Comparison of ENCODE assay signal across 23 cellular contexts in genomic region chr6:151101811-151102694, GRCh38.
DNase-seq lines count a peak whose midpoint lies in the region; ATAC-seq and TF ChIP-seq lines count a peak whose summit lies in the region.
"Had no signal": no experiment of that assay in that cellular context is flagged by ENCODE, and none has a peak within 500 bp of the region (broad histone marks: within the 10 kb centered on the region; RNA-seq: fewer than 3 reads in every experiment).

No MANE protein-coding gene starts in this region.

- CTCF ChIA-PET in activated CD8-positive, alpha-beta T cell treated with anti-CD3 and anti-CD28 coated beads for 36 hours (lab: Charles Lee): interaction anchor here (1.2 kb wide), 1 partner anchor 222 kb away, joined by 5 read pairs; no protein-coding TSS in a partner anchor

- H3K27ac ChIP-seq in heart left ventricle: peak overlapping the region in 10 of 12 donors; percentile 4 to 69 (median 26)
- peak overlapping the region; percentile 20 to 70 (median 56) for H3K27ac ChIP-seq in esophagus muscularis mucosa (replicated peaks in 1 of 4)
- H3K27ac ChIP-seq in ovary: peak overlapping the region; percentile 33 to 67
- peak overlapping the region; percentile 33 for H3K27ac ChIP-seq in vagina
- H3K27ac ChIP-seq: A549, BLaER1, foreskin keratinocyte had no signal

- no peak overlapping the region for H3K27ac Mint-ChIP-seq in activated CD8-positive, alpha-beta T cell treated with anti-CD3 and anti-CD28 coated beads for 36 hours

- H3K27me3 ChIP-seq in heart left ventricle (no peaks in the 10 kb centered on the region), esophagus muscularis mucosa (no peaks in the 10 kb centered on the region), ovary (no peaks in the 10 kb centered on the region), vagina (no peaks in the 10 kb centered on the region)
- H3K27me3 ChIP-seq: BLaER1, foreskin keratinocyte had no signal

- no peak for TF ChIP-seq CTCF in heart left ventricle (IDR thresholded peaks at IDR 0.05)
- TF ChIP-seq CTCF in esophagus muscularis mucosa (IDR thresholded peaks at IDR 0.05): no peak
- TF ChIP-seq CTCF in ovary (IDR thresholded peaks at IDR 0.05): no peak
- no peak for TF ChIP-seq CTCF in vagina (IDR thresholded peaks at IDR 0.05)
- TF ChIP-seq CTCF in activated CD8-positive, alpha-beta T cell treated with anti-CD3 and anti-CD28 coated beads for 36 hours (IDR thresholded peaks at IDR 0.05): no peak

- no peaks in the 10 kb centered on the region for H3K27me3 Mint-ChIP-seq in activated CD8-positive, alpha-beta T cell treated with anti-CD3 and anti-CD28 coated beads for 36 hours

- no peak overlapping the region for H3K4me3 ChIP-seq in heart left ventricle
- no peak overlapping the region for H3K4me3 ChIP-seq in esophagus muscularis mucosa
- no peak overlapping the region for H3K4me3 ChIP-seq in ovary
- H3K4me3 ChIP-seq in vagina: no peak overlapping the region
- H3K4me3 ChIP-seq: A549, BLaER1, lower lobe of right lung had no signal

- WGBS in heart left ventricle, 4 donors: 84 to 86% (median 85%) methylated on average over 10 of the region's 10 CpGs
- WGBS in esophagus muscularis mucosa: 68% methylated on average over 10 of the region's 10 CpGs
- WGBS in ovary, 3 donors: 55 to 77% (median 64%) methylated on average over 10 of the region's 10 CpGs

- no peak overlapping the region for H3K4me3 Mint-ChIP-seq in activated CD8-positive, alpha-beta T cell treated with anti-CD3 and anti-CD28 coated beads for 36 hours

- intact Hi-C loops in heart left ventricle (cut with DNase I) (no loop called here), Right ventricle myocardium inferior (cut with DNase I) (no loop called here), esophagus muscularis mucosa (cut with DNase I) (no loop called here), ovary (cut with DNase I) (no loop called here), vagina (cut with DNase I) (no loop called here)
- intact Hi-C loops in activated CD8-positive, alpha-beta T cell treated with anti-CD3 and anti-CD28 coated beads for 36 hours (cut with micrococcal nuclease): no loop called here

- DNase-seq in heart left ventricle (no peak), Right ventricle myocardium inferior (ENCODE audit: missing footprints) (no peak), esophagus muscularis mucosa (ENCODE audit: extremely low spot score) (no peak), ovary (no peak), vagina (ENCODE audit: extremely low spot score in 2 of 2) (no peak), pons (ENCODE audit: low spot score) (no peak)
- DNase-seq in activated CD8-positive, alpha-beta T cell treated with anti-CD3 and anti-CD28 coated beads for 36 hours: no peak
- DNase-seq: activated CD4-positive, alpha-beta T cell treated with anti-CD3 and anti-CD28 coated beads, Interleukin-2, amount 50 U/mL, for 4 hours; activated naive CD4-positive, alpha-beta T cell treated with anti-CD3 and anti-CD28 coated beads, Interleukin-2, amount 50 U/mL, for 16 hours; activated T-cell treated with anti-CD3 and anti-CD28 coated beads, Interleukin-2, amount 50 U/mL, for 48 hours; Calu3; cortex of kidney; foreskin keratinocyte; lower lobe of right lung; NCI-H526; occipital lobe; SHP77 treated with DMSO at 0.1 percent for 48 hours; stimulated activated CD4-positive, alpha-beta T cell treated with anti-CD3 and anti-CD28 coated beads, Interleukin-1b, Interleukin-23, amount 100 ng/mL, for 48 hours; stimulated activated naive CD4-positive, alpha-beta T cell; T-helper 1 cell had no signal

- no peak for TF ChIP-seq EP300 in esophagus muscularis mucosa (IDR thresholded peaks at IDR 0.05)
- TF ChIP-seq EP300 in ovary (IDR thresholded peaks at IDR 0.05): no peak

- no peaks in the 10 kb centered on the region for H3K36me3 ChIP-seq in heart left ventricle
- no peaks in the 10 kb centered on the region for H3K36me3 ChIP-seq in esophagus muscularis mucosa
- H3K36me3 ChIP-seq in ovary: no peaks in the 10 kb centered on the region
- no peaks in the 10 kb centered on the region for H3K36me3 ChIP-seq in vagina
- H3K36me3 ChIP-seq: lower lobe of right lung had no signal

- ATAC-seq in heart left ventricle (peak in 1 of 4 donors; percentile 34), Right ventricle myocardium inferior (no peak), esophagus mucosa (no peak)
- ATAC-seq in activated CD8-positive, alpha-beta T cell treated with anti-CD3 and anti-CD28 coated beads for 36 hours: no peak
- ATAC-seq: A549, foreskin keratinocyte, lower lobe of right lung had no signal

- H3K36me3 Mint-ChIP-seq in activated CD8-positive, alpha-beta T cell treated with anti-CD3 and anti-CD28 coated beads for 36 hours (ENCODE audit: low read depth): peaks cover 31% of the 10 kb centered on the region

- POLR2A ChIA-PET in activated CD8-positive, alpha-beta T cell treated with anti-CD3 and anti-CD28 coated beads for 36 hours (lab: Charles Lee): interaction anchor here (0.5 to 0.9 kb wide), 2 partner anchors 19 to 330 kb away, joined by 3 read pairs; no protein-coding TSS in a partner anchor

- H3K9me3 ChIP-seq in heart left ventricle: no peaks in the 10 kb centered on the region
- no peaks in the 10 kb centered on the region for H3K9me3 ChIP-seq in esophagus muscularis mucosa
- H3K9me3 ChIP-seq in ovary: no peaks in the 10 kb centered on the region
- no peaks in the 10 kb centered on the region for H3K9me3 ChIP-seq in vagina
- H3K9me3 ChIP-seq: A549, BLaER1, lower lobe of right lung had no signal

- no peaks in the 10 kb centered on the region for H3K9me3 Mint-ChIP-seq in activated CD8-positive, alpha-beta T cell treated with anti-CD3 and anti-CD28 coated beads for 36 hours

- no peak for TF ChIP-seq POLR2A in heart left ventricle (IDR thresholded peaks at IDR 0.05)
- TF ChIP-seq POLR2A in esophagus muscularis mucosa (IDR thresholded peaks at IDR 0.05; ENCODE audit: low read depth): no peak
- no peak for TF ChIP-seq POLR2A in ovary (IDR thresholded peaks at IDR 0.05)
- TF ChIP-seq POLR2A in vagina (IDR thresholded peaks at IDR 0.05): no peak

- peaks cover 8% of the 10 kb centered on the region for H3K4me1 Mint-ChIP-seq in activated CD8-positive, alpha-beta T cell treated with anti-CD3 and anti-CD28 coated beads for 36 hours (ENCODE audit: low read depth)

- H3K4me1 ChIP-seq in heart left ventricle: peaks cover 0 to 17% (median 0%) of the 10 kb centered on the region in 12 donors
- H3K4me1 ChIP-seq in esophagus muscularis mucosa: peaks cover 5 to 18% (median 17%) of the 10 kb centered on the region in 4 donors
- peaks cover 13% of the 10 kb centered on the region for H3K4me1 ChIP-seq in ovary (ENCODE audit: insufficient read depth)
- H3K4me1 ChIP-seq in vagina: peaks cover 9% of the 10 kb centered on the region
- H3K4me1 ChIP-seq: A549, BLaER1, foreskin keratinocyte, lower lobe of right lung had no signal
